In genomic region chr1:23168462-23169218, GRCh38 we compare ENCODE assay signal across 8 cellular contexts.
DNase-seq lines count a peak whose midpoint lies in the region; ATAC-seq, FAIRE-seq and TF ChIP-seq lines count a peak whose summit lies in the region.

TSS of gene LUZP1 (minus strand) at chr1:23168856.

- no peak for FAIRE-seq in D721Med (lab: Jason Lieb, UNC)

- peak; percentile 55 for ATAC-seq in HG03039 (IDR thresholded peaks at IDR 0.05; ENCODE audit: unreplicated experiment)

- TF ChIP-seq CTCF in GM12865 (IDR thresholded peaks at IDR 0.05; ENCODE audit: insufficient read depth, low read depth, low read length, missing control alignments) (no peak), D721Med (IDR thresholded peaks at IDR 0.05; ENCODE audit: insufficient read depth, missing control alignments) (no peak)

- H3K4me3 ChIP-seq in GM12865 (ENCODE audit: low read depth, low read length), result peak within 1 kb of the TSS; percentile 98

- peak; percentile 88 for DNase-seq in GM12865 (ENCODE audit: low read depth)
- DNase-seq in NCI-H345 (lab: John Stamatoyannopoulos, UW), result peak; percentile 73
- DNase-seq in activated CD4-positive, alpha-beta T cell treated with anti-CD3 and anti-CD28 coated beads for 1 hour, result peak; percentile 86
- DNase-seq in cerebellar cortex (ENCODE audit: low spot score), result peak; percentile 90
- peak; percentile 91 for DNase-seq in islet precursor cell
- peak; percentile 83 for DNase-seq in stimulated activated CD4-positive, alpha-beta T cell treated with anti-CD3 and anti-CD28 coated beads, Interleukin-12 subunit alpha, Interleukin-12 subunit beta, amount 100 ng/mL, for 4 hours
- DNase-seq in D721Med (ENCODE audit: insufficient read length, low spot score), result no peak
